Comparison of ENCODE assay signal across 8 cellular contexts in the genomic region with DNA sequence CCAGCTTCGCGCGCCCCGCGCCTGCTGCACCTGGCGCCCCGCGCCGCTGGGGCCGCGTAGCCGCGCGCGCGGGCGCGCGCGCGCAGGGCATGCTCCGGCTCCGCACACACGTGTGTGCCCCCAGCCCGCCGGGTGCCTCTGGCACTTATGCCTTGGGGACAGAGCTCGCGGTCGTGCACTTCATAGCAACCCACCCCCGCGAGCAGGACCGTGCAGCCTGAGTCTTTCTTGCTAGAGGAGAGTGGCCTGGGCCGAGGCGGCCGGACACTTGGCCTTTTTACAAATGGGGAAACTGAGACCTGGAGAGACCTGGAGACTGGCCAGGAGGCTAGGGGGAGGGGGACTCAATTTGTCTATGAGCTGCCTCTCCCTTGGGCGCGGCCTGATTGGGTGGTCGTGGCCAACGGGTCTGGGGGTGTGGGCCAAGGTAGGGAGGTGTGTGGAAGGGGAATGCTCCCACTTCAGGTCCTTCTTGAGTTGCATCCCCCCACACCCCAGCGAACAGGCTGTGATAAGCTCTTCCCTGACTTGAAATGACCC. TPM values are rescaled to one million over a fixed set of nuclear protein-coding genes. Genes with fewer than 3 reads are reported as not detected.
DNase-seq lines count a peak whose midpoint lies in the region; ATAC-seq and TF ChIP-seq lines count a peak whose summit lies in the region.

No MANE protein-coding gene starts in this region.

- peaks cover 6 to 21% (median 12%) of the 10 kb centered on the region in 4 donors for H3K4me1 ChIP-seq in liver (ENCODE audit: control insufficient read depth in 4 of 4, insufficient read depth in 4 of 4, low read length in 3 of 4)
- H3K4me1 ChIP-seq in tibial nerve = peaks cover 0 to 54% (median 24%) of the 10 kb centered on the region in 4 donors

- H3K9me3 Mint-ChIP-seq in activated T-cell treated with anti-CD3 and anti-CD28 coated beads, Interleukin-2, amount 50 U/mL, for 72 hours = no peaks in the 10 kb centered on the region

- H3K36me3 Mint-ChIP-seq in activated T-cell treated with anti-CD3 and anti-CD28 coated beads, Interleukin-2, amount 50 U/mL, for 72 hours (ENCODE audit: insufficient read depth in 2 of 2) = peaks cover 2 to 5% of the 10 kb centered on the region in 2 donors

- H3K4me3 ChIP-seq in astrocyte of the spinal cord (ENCODE audit: low read depth, low read length) (peak overlapping the region; percentile 55), liver (ENCODE audit: low read depth in 1 of 3, low read length in 3 of 3) (peak overlapping the region; percentile 60 to 74 (median 68)), tibial nerve (peak overlapping the region; percentile 48 to 79 (median 60))

- no peak for TF ChIP-seq RAD21 in liver (IDR thresholded peaks at IDR 0.05)

- peak in 1 of 2 donors; percentile 38 for DNase-seq in activated T-cell treated with anti-CD3 and anti-CD28 coated beads, Interleukin-2, amount 50 U/mL, for 72 hours
- DNase-seq in activated T-cell treated with anti-CD3 and anti-CD28 coated beads, Interleukin-2, amount 50 U/mL, for 1 hour = no peak
- DNase-seq in astrocyte of the spinal cord (ENCODE audit: low read depth, low spot score) (no peak), tibial nerve (ENCODE audit: low spot score in 2 of 2) (no peak), AG08395 (ENCODE audit: low spot score) (no peak), cerebellum (ENCODE audit: low spot score) (no peak)

- no peaks in the 10 kb centered on the region for H3K27me3 Mint-ChIP-seq in activated T-cell treated with anti-CD3 and anti-CD28 coated beads, Interleukin-2, amount 50 U/mL, for 72 hours (ENCODE audit: low read depth)

- H3K27me3 ChIP-seq in liver (ENCODE audit: control insufficient read depth in 4 of 4, insufficient read depth in 4 of 4, low read length in 3 of 4) = no peaks in the 10 kb centered on the region
- no peaks in the 10 kb centered on the region for H3K27me3 ChIP-seq in tibial nerve

- no peak for TF ChIP-seq EP300 in tibial nerve (IDR thresholded peaks at IDR 0.05)

- peak overlapping the region; percentile 83 to 89 for H3K4me3 Mint-ChIP-seq in activated T-cell treated with anti-CD3 and anti-CD28 coated beads, Interleukin-2, amount 50 U/mL, for 72 hours

- in situ Hi-C loops in astrocyte of the spinal cord (cut with HindIII; ENCODE audit: low sequenced_read_pairs) = no loop called here

- WGBS in liver = 9% methylated on average over 39 of the region's 40 CpGs
- WGBS in tibial nerve, 2 donors = 6 to 15% methylated on average over 15 to 35 of the region's 40 CpGs

- ATAC-seq in activated T-cell treated with anti-CD3 and anti-CD28 coated beads, Interleukin-2, amount 50 U/mL, for 72 hours (replicated peaks in 1 of 2) = peak in 1 of 2 donors; percentile 9
- ATAC-seq in HG03571 (IDR thresholded peaks at IDR 0.05; ENCODE audit: unreplicated experiment) = peak; percentile 10

- no peak overlapping the region for H3K27ac Mint-ChIP-seq in activated T-cell treated with anti-CD3 and anti-CD28 coated beads, Interleukin-2, amount 50 U/mL, for 72 hours

- no peak overlapping the region for H3K9ac ChIP-seq in liver (ENCODE audit: low read depth in 1 of 2, low read length in 2 of 2)

- no peaks in the 10 kb centered on the region for H3K36me3 ChIP-seq in liver (ENCODE audit: control insufficient read depth in 4 of 4, insufficient read depth in 3 of 4, low read depth in 1 of 4, low read length in 3 of 4)
- H3K36me3 ChIP-seq in tibial nerve = no peaks in the 10 kb centered on the region

- TF ChIP-seq CTCF in astrocyte of the spinal cord (IDR thresholded peaks at IDR 0.05; ENCODE audit: low read depth, low read length) (no peak), liver (IDR thresholded peaks at IDR 0.05; ENCODE audit: low read depth, low read length, missing input control) (no peak), tibial nerve (IDR thresholded peaks at IDR 0.05) (no peak)

- TF ChIP-seq POLR2A in tibial nerve (IDR thresholded peaks at IDR 0.05) = no peak

- H3K27ac ChIP-seq in liver (ENCODE audit: low read depth in 1 of 2, low read length in 2 of 2) (no peak overlapping the region), tibial nerve (peak overlapping the region in 3 of 4 donors; percentile 75 to 95 (median 88))

- H3K4me1 Mint-ChIP-seq in activated T-cell treated with anti-CD3 and anti-CD28 coated beads, Interleukin-2, amount 50 U/mL, for 72 hours (ENCODE audit: low read depth) = peaks cover 65% of the 10 kb centered on the region

- H3K9me3 ChIP-seq in liver (ENCODE audit: control insufficient read depth in 4 of 4, low read length in 3 of 4) = no peaks in the 10 kb centered on the region
- H3K9me3 ChIP-seq in tibial nerve = no peaks in the 10 kb centered on the region

TF ChIP-seq in liver, 16 proteins besides CTCF, POLR2A, EP300 and RAD21:
- no peak for TF ChIP-seq FOXA2 (IDR thresholded peaks at IDR 0.05)
- no peak for TF ChIP-seq FOXA1 (IDR thresholded peaks at IDR 0.05)
- no peak for TF ChIP-seq SP1 (IDR thresholded peaks at IDR 0.05)
- TF ChIP-seq EGR1 (IDR thresholded peaks at IDR 0.05; ENCODE audit: low read depth in 2 of 2) = no peak
- TF ChIP-seq YY1 (IDR thresholded peaks at IDR 0.05) = no peak
- TF ChIP-seq, protein P1, sequence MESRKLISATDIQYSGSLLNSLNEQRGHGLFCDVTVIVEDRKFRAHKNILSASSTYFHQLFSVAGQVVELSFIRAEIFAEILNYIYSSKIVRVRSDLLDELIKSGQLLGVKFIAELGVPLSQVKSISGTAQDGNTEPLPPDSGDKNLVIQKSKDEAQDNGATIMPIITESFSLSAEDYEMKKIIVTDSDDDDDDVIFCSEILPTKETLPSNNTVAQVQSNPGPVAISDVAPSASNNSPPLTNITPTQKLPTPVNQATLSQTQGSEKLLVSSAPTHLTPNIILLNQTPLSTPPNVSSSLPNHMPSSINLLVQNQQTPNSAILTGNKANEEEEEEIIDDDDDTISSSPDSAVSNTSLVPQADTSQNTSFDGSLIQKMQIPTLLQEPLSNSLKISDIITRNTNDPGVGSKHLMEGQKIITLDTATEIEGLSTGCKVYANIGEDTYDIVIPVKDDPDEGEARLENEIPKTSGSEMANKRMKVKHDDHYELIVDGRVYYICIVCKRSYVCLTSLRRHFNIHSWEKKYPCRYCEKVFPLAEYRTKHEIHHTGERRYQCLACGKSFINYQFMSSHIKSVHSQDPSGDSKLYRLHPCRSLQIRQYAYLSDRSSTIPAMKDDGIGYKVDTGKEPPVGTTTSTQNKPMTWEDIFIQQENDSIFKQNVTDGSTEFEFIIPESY (IDR thresholded peaks at IDR 0.05) = no peak
- TF ChIP-seq HNF4A (conservative IDR thresholded peaks at IDR 0.05) = no peak
- no peak for TF ChIP-seq TAF1 (conservative IDR thresholded peaks at IDR 0.05)
- no peak for TF ChIP-seq HNF4G (IDR thresholded peaks at IDR 0.05)
- TF ChIP-seq NR2F2 (IDR thresholded peaks at IDR 0.05) = no peak
- TF ChIP-seq, protein P2, sequence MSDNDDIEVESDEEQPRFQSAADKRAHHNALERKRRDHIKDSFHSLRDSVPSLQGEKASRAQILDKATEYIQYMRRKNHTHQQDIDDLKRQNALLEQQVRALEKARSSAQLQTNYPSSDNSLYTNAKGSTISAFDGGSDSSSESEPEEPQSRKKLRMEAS (IDR thresholded peaks at IDR 0.05) = no peak
- TF ChIP-seq RXRA (IDR thresholded peaks at IDR 0.05) = no peak
- TF ChIP-seq, protein P3, sequence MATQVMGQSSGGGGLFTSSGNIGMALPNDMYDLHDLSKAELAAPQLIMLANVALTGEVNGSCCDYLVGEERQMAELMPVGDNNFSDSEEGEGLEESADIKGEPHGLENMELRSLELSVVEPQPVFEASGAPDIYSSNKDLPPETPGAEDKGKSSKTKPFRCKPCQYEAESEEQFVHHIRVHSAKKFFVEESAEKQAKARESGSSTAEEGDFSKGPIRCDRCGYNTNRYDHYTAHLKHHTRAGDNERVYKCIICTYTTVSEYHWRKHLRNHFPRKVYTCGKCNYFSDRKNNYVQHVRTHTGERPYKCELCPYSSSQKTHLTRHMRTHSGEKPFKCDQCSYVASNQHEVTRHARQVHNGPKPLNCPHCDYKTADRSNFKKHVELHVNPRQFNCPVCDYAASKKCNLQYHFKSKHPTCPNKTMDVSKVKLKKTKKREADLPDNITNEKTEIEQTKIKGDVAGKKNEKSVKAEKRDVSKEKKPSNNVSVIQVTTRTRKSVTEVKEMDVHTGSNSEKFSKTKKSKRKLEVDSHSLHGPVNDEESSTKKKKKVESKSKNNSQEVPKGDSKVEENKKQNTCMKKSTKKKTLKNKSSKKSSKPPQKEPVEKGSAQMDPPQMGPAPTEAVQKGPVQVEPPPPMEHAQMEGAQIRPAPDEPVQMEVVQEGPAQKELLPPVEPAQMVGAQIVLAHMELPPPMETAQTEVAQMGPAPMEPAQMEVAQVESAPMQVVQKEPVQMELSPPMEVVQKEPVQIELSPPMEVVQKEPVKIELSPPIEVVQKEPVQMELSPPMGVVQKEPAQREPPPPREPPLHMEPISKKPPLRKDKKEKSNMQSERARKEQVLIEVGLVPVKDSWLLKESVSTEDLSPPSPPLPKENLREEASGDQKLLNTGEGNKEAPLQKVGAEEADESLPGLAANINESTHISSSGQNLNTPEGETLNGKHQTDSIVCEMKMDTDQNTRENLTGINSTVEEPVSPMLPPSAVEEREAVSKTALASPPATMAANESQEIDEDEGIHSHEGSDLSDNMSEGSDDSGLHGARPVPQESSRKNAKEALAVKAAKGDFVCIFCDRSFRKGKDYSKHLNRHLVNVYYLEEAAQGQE (IDR thresholded peaks at IDR 0.05) = no peak
- TF ChIP-seq, protein P4, sequence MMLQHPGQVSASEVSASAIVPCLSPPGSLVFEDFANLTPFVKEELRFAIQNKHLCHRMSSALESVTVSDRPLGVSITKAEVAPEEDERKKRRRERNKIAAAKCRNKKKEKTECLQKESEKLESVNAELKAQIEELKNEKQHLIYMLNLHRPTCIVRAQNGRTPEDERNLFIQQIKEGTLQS (IDR thresholded peaks at IDR 0.05) = no peak
- TF ChIP-seq GABPA (IDR thresholded peaks at IDR 0.05 in 1 of 2, conservative IDR thresholded peaks at IDR 0.05 in 1 of 2) = no peak
- no peak for TF ChIP-seq JUND (IDR thresholded peaks at IDR 0.05)

RNA-seq across cellular contexts. Expression of a gene that starts 0.6 kb away (rescaled TPM):
- 10 to 100 TPM; 84.0 to 87.4 TPM for total RNA-seq in activated T-cell treated with anti-CD3 and anti-CD28 coated beads, Interleukin-2, amount 50 U/mL, for 72 hours
- total RNA-seq in liver (10 to 100 TPM in 1 of 2 donors, 1 to 10 TPM in 1; 10.0 to 20.7 TPM), tibial nerve (10 to 100 TPM; 25.3 to 92.1 (median 26.6) TPM), cerebellum (8.2 TPM)
- 1 to 10 TPM; 2.0 to 5.2 TPM for polyA plus RNA-seq in liver

RNA-seq across cellular contexts. Expression of a gene that starts 3.5 kb away (rescaled TPM):
- 10 to 100 TPM; 54.7 to 56.2 TPM for total RNA-seq in activated T-cell treated with anti-CD3 and anti-CD28 coated beads, Interleukin-2, amount 50 U/mL, for 72 hours
- total RNA-seq in liver (10 to 100 TPM in 1 of 2 donors, 1 to 10 TPM in 1; 8.5 to 27.9 TPM), tibial nerve (10 to 100 TPM; 36.9 to 59.4 (median 50.2) TPM), cerebellum (23.0 TPM)
- 10 to 100 TPM; 25.2 to 35.1 TPM for polyA plus RNA-seq in liver

Comparison
In these comparisons a context has a peak if more than half of its experiments do, and no peak if none do; other contexts are left out.
1. H3K27ac ChIP-seq: peak in tibial nerve (3 of 4); none in liver (0 of 2).
2. Peak in every context shown above with its lines, with median percentiles within 50 percentile points of each other: H3K4me3 ChIP-seq.